8 cellular contexts compared by ENCODE assay signal in genomic region chr12:96193725-96194571, GRCh38. TPM values are rescaled to one million over a fixed set of nuclear protein-coding genes. Genes with fewer than 3 reads are reported as not detected.
A peak's percentile ranks its signal among the peaks of the same experiment; 100 is the strongest.
DNase-seq lines count a peak whose midpoint lies in the region; ATAC-seq and TF ChIP-seq lines count a peak whose summit lies in the region.

ELK3 (plus strand) TSS chr12:96194375.

- no peak within 1 kb of the TSS for H2AFZ ChIP-seq in OCI-LY1 (ENCODE audit: low read length)

- no peaks in the 10 kb centered on the region for H4K20me1 ChIP-seq in OCI-LY1 (ENCODE audit: insufficient read depth, low read length)

- peaks cover 4% of the 10 kb centered on the region for H3K27me3 ChIP-seq in OCI-LY1 (ENCODE audit: insufficient read depth, low read length)
- H3K27me3 ChIP-seq in esophagus (ENCODE audit: control insufficient read depth in 1 of 2, insufficient read depth in 2 of 2, low read length in 2 of 2) = no peaks in the 10 kb centered on the region
- no peaks in the 10 kb centered on the region for H3K27me3 ChIP-seq in mucosa of rectum (ENCODE audit: control insufficient read depth in 2 of 2, insufficient read depth in 2 of 2, low read length in 2 of 2)

- H3K9me3 ChIP-seq in OCI-LY1 (ENCODE audit: low read length) = no peaks in the 10 kb centered on the region
- H3K9me3 ChIP-seq in esophagus (ENCODE audit: control insufficient read depth in 2 of 2, insufficient read depth in 1 of 2, low read depth in 1 of 2, low read length in 1 of 2) = no peaks in the 10 kb centered on the region
- no peaks in the 10 kb centered on the region for H3K9me3 ChIP-seq in mucosa of rectum (ENCODE audit: control insufficient read depth in 2 of 2, low read length in 2 of 2)

- no peaks in the 10 kb centered on the region for H3K79me2 ChIP-seq in OCI-LY1 (ENCODE audit: insufficient read depth, low read length)

- H3K4me2 ChIP-seq in OCI-LY1 (ENCODE audit: low read length) = peak within 1 kb of the TSS; percentile 98

- H3K4me3 ChIP-seq in OCI-LY1 (ENCODE audit: low read depth, low read length, poor library complexity, severe bottlenecking) (peak within 1 kb of the TSS; percentile 76), esophagus (ENCODE audit: low read depth in 1 of 2, low read length in 2 of 2) (peak within 1 kb of the TSS; percentile 98 to 100), mucosa of rectum (ENCODE audit: low read length in 2 of 2) (peak within 1 kb of the TSS; percentile 86 to 92)

- H3K36me3 ChIP-seq in OCI-LY1 (ENCODE audit: insufficient read depth, low read length) = no peaks in the 10 kb centered on the region
- no peaks in the 10 kb centered on the region for H3K36me3 ChIP-seq in esophagus (ENCODE audit: control insufficient read depth in 2 of 2, insufficient read depth in 2 of 2, low read length in 1 of 2)
- no peaks in the 10 kb centered on the region for H3K36me3 ChIP-seq in mucosa of rectum (ENCODE audit: control insufficient read depth in 2 of 2, insufficient read depth in 2 of 2, low read length in 2 of 2)

- H3K9me2 ChIP-seq in OCI-LY1 (ENCODE audit: low read depth, low read length) = no peaks in the 10 kb centered on the region

- peak; percentile 35 for ATAC-seq in GM19023 (IDR thresholded peaks at IDR 0.05; ENCODE audit: unreplicated experiment)
- peak; percentile 57 for ATAC-seq in HG03342 (IDR thresholded peaks at IDR 0.05; ENCODE audit: unreplicated experiment)

- H3K9ac ChIP-seq in OCI-LY1 (ENCODE audit: low read length) (peak within 1 kb of the TSS; percentile 68; the same call in 1 of the 2 replicates), mucosa of rectum (ENCODE audit: low read depth in 1 of 2, low read length in 2 of 2) (peak within 1 kb of the TSS; percentile 78 to 86)

- H3F3A ChIP-seq in OCI-LY1 (ENCODE audit: insufficient read depth, low read length) = no peaks in the 10 kb centered on the region

- peak; percentile 35 to 54 for DNase-seq in AML-193 (lab: John Stamatoyannopoulos, UW)
- peak; percentile 55 to 67 for DNase-seq in activated T-cell treated with anti-CD3 and anti-CD28 coated beads, Interleukin-2, amount 50 U/mL, for 48 hours
- peak in 29 of 49 donors; percentile 8 to 64 (median 27) for DNase-seq in substantia nigra (lab: John Stamatoyannopoulos, UW)

- H3K27ac ChIP-seq in OCI-LY1 (ENCODE audit: low read depth, low read length, poor library complexity, severe bottlenecking) = no peak within 1 kb of the TSS
- peak within 1 kb of the TSS; percentile 97 to 98 for H3K27ac ChIP-seq in esophagus (ENCODE audit: low read depth in 2 of 2, low read length in 1 of 2)
- H3K27ac ChIP-seq in mucosa of rectum (ENCODE audit: low read depth in 2 of 2, low read length in 2 of 2) = peak within 1 kb of the TSS; percentile 75 to 89
- H3K27ac ChIP-seq in substantia nigra (ENCODE audit: low read depth, low read length, poor library complexity, severe bottlenecking) = peak within 1 kb of the TSS; percentile 72

- no peak for TF ChIP-seq CTCF in OCI-LY1 (IDR thresholded peaks at IDR 0.05; ENCODE audit: low read length)

- 3% methylated on average over 52 to 75 of the region's 75 CpGs for WGBS in esophagus, 2 donors

- H3K4me1 ChIP-seq in OCI-LY1 (ENCODE audit: insufficient read depth, low read length, severe bottlenecking) (peaks cover 7% of the 10 kb centered on the region), esophagus (ENCODE audit: control insufficient read depth in 2 of 2, insufficient read depth in 2 of 2, low read length in 1 of 2) (peaks cover 2% of the 10 kb centered on the region in 2 donors), mucosa of rectum (ENCODE audit: control insufficient read depth in 2 of 2, insufficient read depth in 2 of 2, low read length in 2 of 2) (peaks cover 0 to 2% of the 10 kb centered on the region in 2 donors)

RNA-seq across cellular contexts. Expression of gene ELK3, which starts in this region (rescaled TPM):
- polyA plus RNA-seq in esophagus = 10 to 100 TPM; 15.8 to 17.0 TPM
